ENCODE assay signal across 1 cellular context in the genomic region with DNA sequence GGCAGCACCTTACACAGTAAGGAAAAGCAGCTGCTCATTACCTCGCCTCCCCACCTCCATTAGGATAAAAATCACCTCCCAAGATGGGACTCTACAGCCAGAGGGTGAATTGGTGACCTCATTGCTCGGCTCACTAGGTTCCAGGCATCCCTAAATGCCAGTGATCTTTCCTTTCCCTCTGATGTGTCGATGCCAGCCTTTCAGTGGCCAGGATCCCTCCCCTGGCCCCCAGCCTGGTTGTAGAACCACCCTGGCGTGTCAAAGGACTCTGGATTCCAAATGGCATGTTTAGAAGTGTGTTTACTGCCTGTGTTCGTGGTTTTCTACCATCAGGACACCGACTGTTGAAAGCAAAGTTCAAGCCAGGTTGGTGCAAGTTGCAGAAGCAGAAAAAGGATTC.
TF ChIP-seq lines count a peak whose summit lies in the region.

No MANE protein-coding gene starts in this region.

TF ChIP-seq in K562, 482 proteins besides CTCF, POLR2A, EP300 and RAD21 (continued from another document):
- no peak for TF ChIP-seq ZNF140 (CRISPR knock-in tag; IDR thresholded peaks at IDR 0.05)
TF ChIP-seq in K562: peak in this region for 0.
